In genomic region chr4:26490980-26491284, GRCh38 we compare ENCODE assay signal across 27 cellular contexts. TPM values are rescaled to one million over a fixed set of nuclear protein-coding genes. Genes with fewer than 3 reads are reported as not detected.
"Had no signal": no experiment of that assay in that cellular context is flagged by ENCODE, and none has a peak within 500 bp of the region (broad histone marks: within the 10 kb centered on the region; RNA-seq: fewer than 3 reads in every experiment).

No MANE protein-coding gene starts in this region.

- H3K4me3 ChIP-seq: hepatocyte, left ventricle myocardium inferior, lung, pancreas, prostate gland, sigmoid colon, spleen, suprapubic skin, thoracic aorta, tibial artery, upper lobe of right lung had no signal

- H2AFZ ChIP-seq: hepatocyte had no signal

- DNase-seq: left ventricle myocardium inferior; mesendoderm; naive B cell; natural killer cell; nephron progenitor cell; nucleus accumbens; pancreas; posterior cingulate gyrus; right cardiac atrium; sigmoid colon; small intestine; spleen; stimulated activated CD4-positive, alpha-beta T cell treated with anti-CD3 and anti-CD28 coated beads, Interleukin-4, amount 100 ng/mL, for 24 hours; stimulated activated naive CD4-positive, alpha-beta T cell; tibial artery; trophoblast cell; upper lobe of right lung had no signal

- ATAC-seq: natural killer cell, right cardiac atrium had no signal

- H3K36me3 ChIP-seq: left ventricle myocardium inferior, pancreas, prostate gland, sigmoid colon, spleen, suprapubic skin, thoracic aorta, tibial artery, upper lobe of right lung had no signal

- H3K9me3 ChIP-seq: left ventricle myocardium inferior, pancreas, prostate gland, sigmoid colon, spleen, suprapubic skin, thoracic aorta, tibial artery, upper lobe of right lung had no signal

- H3K27ac ChIP-seq: hepatocyte, left ventricle myocardium inferior, pancreas, prostate gland, sigmoid colon, spleen, suprapubic skin, thoracic aorta, tibial artery, upper lobe of right lung had no signal

- H3K4me2 ChIP-seq: hepatocyte had no signal

- H3K79me2 ChIP-seq: hepatocyte had no signal

- FAIRE-seq: pancreas, small intestine, urothelium cell line had no signal

- H3K4me1 ChIP-seq: left ventricle myocardium inferior, prostate gland, spleen, suprapubic skin, tibial artery, upper lobe of right lung had no signal

- H3K27me3 ChIP-seq: pancreas, sigmoid colon, suprapubic skin, upper lobe of right lung had no signal

RNA-seq across cellular contexts. Expression of gene CCKAR, which starts 0.6 kb away (rescaled TPM):
- total RNA-seq: left ventricle myocardium inferior, lower leg skin, mesothelial cell of epicardium, mononuclear cell, natural killer cell, prostate gland, sigmoid colon, spleen, subcutaneous adipose tissue, suprapubic skin, upper lobe of right lung had no signal
- polyA plus RNA-seq: hepatocyte, lung, pancreas, right cardiac atrium, spleen had no signal
